Comparison of ENCODE assay signal across 20 cellular contexts in the genomic region with DNA sequence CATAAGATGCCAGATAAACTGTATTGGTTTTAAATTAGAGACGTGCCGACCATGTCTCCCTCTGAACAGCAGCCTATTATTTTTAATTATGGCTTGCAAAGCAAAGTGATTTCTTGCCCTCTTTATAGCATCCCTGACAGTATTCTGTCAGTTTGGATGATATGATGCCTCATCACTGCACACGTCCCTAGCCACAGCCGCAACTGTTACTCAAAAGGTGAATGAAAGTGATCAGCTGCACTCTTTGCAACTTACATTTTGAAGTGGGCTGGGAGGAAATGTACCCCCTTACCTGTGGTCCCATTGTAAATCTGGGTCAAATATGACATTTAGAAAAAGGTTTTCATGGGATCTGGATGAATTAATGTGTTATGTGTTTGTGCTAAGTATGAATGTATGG.
"Had no signal": no experiment of that assay in that cellular context is flagged by ENCODE, and none has a peak within 500 bp of the region (broad histone marks: within the 10 kb centered on the region; RNA-seq: fewer than 3 reads in every experiment).

No MANE protein-coding gene starts in this region.

- H3K4me1 ChIP-seq: SJCRH30 had no signal

- H3K9me3 ChIP-seq: SJCRH30, SK-N-SH had no signal

- H3K36me3 ChIP-seq: brain microvascular endothelial cell, cardiac muscle cell, SJCRH30 had no signal

- H3K4me1 Mint-ChIP-seq: IgD-negative memory B cell had no signal

- H3K9ac ChIP-seq: SK-N-SH had no signal

- H3K4me2 ChIP-seq: SK-N-SH had no signal

- DNase-seq: activated CD4-positive, alpha-beta T cell treated with anti-CD3 and anti-CD28 coated beads for 48 hours; activated CD4-positive, alpha-beta T cell treated with anti-CD3 and anti-CD28 coated beads, Interleukin-2, amount 50 U/mL, for 48 hours; activated T-cell treated with anti-CD3 and anti-CD28 coated beads, Interleukin-2, amount 50 U/mL, for 48 hours; brain microvascular endothelial cell; NCI-H1105 treated with DMSO at 0.1 percent for 48 hours; NCI-H1436 treated with DMSO at 0.1 percent for 48 hours; NCI-H187; NCI-H2081; NCI-H510A treated with DMSO at 0.1 percent for 48 hours; NCI-H69; NK-92 treated with Interleukin-12 subunit alpha and Interleukin-12 subunit beta, amount 100 ng/mL, for 24 hours; OCI-M1; Right ventricle myocardium superior; RPMI8226; SJCRH30; SK-N-SH had no signal

- H3K9me2 ChIP-seq: SK-N-SH had no signal

- H3K27ac ChIP-seq: brain microvascular endothelial cell, cardiac muscle cell, SJCRH30 had no signal

- H3K4me3 ChIP-seq: cardiac muscle cell, SJCRH30 had no signal

- H3K4me3 Mint-ChIP-seq: IgD-negative memory B cell had no signal

- H3K27me3 Mint-ChIP-seq: IgD-negative memory B cell had no signal

- ATAC-seq: activated CD4-positive, CD25-positive, alpha-beta regulatory T cell treated with anti-CD3 and anti-CD28 coated beads, Interleukin-2, amount 50 U/mL, for 24 hours; Panc1 had no signal

- H3K27me3 ChIP-seq: brain microvascular endothelial cell, cardiac muscle cell, SJCRH30 had no signal

- H3K27ac Mint-ChIP-seq: IgD-negative memory B cell had no signal
